Comparison of ENCODE assay signal across 30 cellular contexts in the genomic region with DNA sequence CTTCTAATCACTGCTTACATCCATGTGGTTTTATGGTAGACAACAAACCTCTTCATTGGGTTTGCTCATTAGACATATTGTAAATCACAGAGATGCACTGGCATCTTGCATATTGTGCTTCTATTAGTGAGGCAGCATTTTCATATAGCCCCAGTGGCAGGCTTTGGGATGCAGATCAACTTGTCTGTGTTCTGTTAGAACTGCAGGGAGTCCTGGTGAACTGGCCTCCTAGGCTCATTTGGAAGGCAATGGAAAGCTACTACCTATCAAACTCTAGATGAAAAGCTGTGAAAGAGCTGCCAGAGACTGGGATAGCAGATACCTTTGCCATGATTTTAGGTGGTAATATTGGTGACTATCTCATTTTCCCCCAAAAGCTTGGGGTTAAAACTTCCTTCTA.
"Had no signal": no experiment of that assay in that cellular context is flagged by ENCODE, and none has a peak within 500 bp of the region (broad histone marks: within the 10 kb centered on the region; RNA-seq: fewer than 3 reads in every experiment).

No MANE protein-coding gene starts in this region.

- H3K27me3 ChIP-seq: ascending aorta, heart right ventricle, ovary, sigmoid colon, thyroid gland, upper lobe of left lung, vagina had no signal

- H3K9me3 Mint-ChIP-seq: activated CD4-positive, alpha-beta memory T cell treated with anti-CD3 and anti-CD28 coated beads for 36 hours; activated naive CD4-positive, alpha-beta T cell treated with anti-CD3 and anti-CD28 coated beads, Interleukin-2, amount 10 ng/mL, durations not matched to agents 7 days and 5 days; activated naive CD8-positive, alpha-beta T cell treated with anti-CD3 and anti-CD28 coated beads, Interleukin-2, amount 10 ng/mL, durations not matched to agents 7 days and 5 days; activated T-helper 1 cell treated with anti-CD3 and anti-CD28 coated beads, Interleukin-12 subunit alpha, Interleukin-12 subunit beta, Interleukin-2, Interleukin-4 antibody, amounts not matched to agents 30 ng/mL and 10 ng/mL and 1 ng/mL, durations not matched to agents 14 hours and 24 hours and 36 hours; nephron had no signal

- ATAC-seq: esophagus mucosa; heart right ventricle; stimulated activated memory B cell treated with anti-CD40 and anti-IgM and Interleukin-4, amounts not matched to agents 10 μg/mL and 1 μg/mL and 100 μg/mL, for 72 hours; stimulated activated naive CD8-positive, alpha-beta T cell treated with anti-CD3 and anti-CD28 coated beads, Interleukin-15, amount 100 ng/mL, for 72 hours had no signal

- H3K36me3 ChIP-seq: ascending aorta, heart right ventricle, left ventricle myocardium inferior, ovary, sigmoid colon, thyroid gland, upper lobe of left lung, vagina had no signal

- H3K4me1 ChIP-seq: ascending aorta, heart right ventricle, left ventricle myocardium inferior, sigmoid colon, thyroid gland, upper lobe of left lung, vagina had no signal

- H3K27ac ChIP-seq: ascending aorta, heart right ventricle, left ventricle myocardium inferior, ovary, sigmoid colon, thyroid gland, upper lobe of left lung, vagina had no signal

- H3K36me3 Mint-ChIP-seq: activated CD4-positive, alpha-beta memory T cell treated with anti-CD3 and anti-CD28 coated beads for 36 hours; activated naive CD4-positive, alpha-beta T cell treated with anti-CD3 and anti-CD28 coated beads, Interleukin-2, amount 10 ng/mL, durations not matched to agents 7 days and 5 days; activated naive CD8-positive, alpha-beta T cell treated with anti-CD3 and anti-CD28 coated beads, Interleukin-2, amount 10 ng/mL, durations not matched to agents 7 days and 5 days; stimulated activated memory B cell treated with anti-CD40 and anti-IgM and Interleukin-4, amounts not matched to agents 10 μg/mL and 1 μg/mL and 100 μg/mL, for 72 hours had no signal

- H3K27me3 Mint-ChIP-seq: activated CD4-positive, alpha-beta memory T cell treated with anti-CD3 and anti-CD28 coated beads for 36 hours; activated naive CD4-positive, alpha-beta T cell treated with anti-CD3 and anti-CD28 coated beads, Interleukin-2, amount 10 ng/mL, durations not matched to agents 7 days and 5 days; activated naive CD8-positive, alpha-beta T cell treated with anti-CD3 and anti-CD28 coated beads, Interleukin-2, amount 10 ng/mL, durations not matched to agents 7 days and 5 days; progenitor cell of endocrine pancreas; stimulated activated memory B cell treated with anti-CD40 and anti-IgM and Interleukin-4, amounts not matched to agents 10 μg/mL and 1 μg/mL and 100 μg/mL, for 72 hours; stimulated activated naive CD8-positive, alpha-beta T cell treated with anti-CD3 and anti-CD28 coated beads, Interleukin-15, amount 100 ng/mL, for 72 hours had no signal

- FAIRE-seq: small intestine had no signal

- H3K4me3 Mint-ChIP-seq: activated CD4-positive, alpha-beta memory T cell treated with anti-CD3 and anti-CD28 coated beads for 36 hours; activated naive CD4-positive, alpha-beta T cell treated with anti-CD3 and anti-CD28 coated beads, Interleukin-2, amount 10 ng/mL, durations not matched to agents 7 days and 5 days; activated naive CD8-positive, alpha-beta T cell treated with anti-CD3 and anti-CD28 coated beads, Interleukin-2, amount 10 ng/mL, durations not matched to agents 7 days and 5 days; activated T-helper 1 cell treated with anti-CD3 and anti-CD28 coated beads, Interleukin-12 subunit alpha, Interleukin-12 subunit beta, Interleukin-2, Interleukin-4 antibody, amounts not matched to agents 30 ng/mL and 10 ng/mL and 1 ng/mL, durations not matched to agents 14 hours and 24 hours and 36 hours; nephron; stimulated activated memory B cell treated with anti-CD40 and anti-IgM and Interleukin-4, amounts not matched to agents 10 μg/mL and 1 μg/mL and 100 μg/mL, for 72 hours; stimulated activated naive CD8-positive, alpha-beta T cell treated with anti-CD3 and anti-CD28 coated beads, Interleukin-15, amount 100 ng/mL, for 72 hours had no signal

- DNase-seq: activated CD4-positive, alpha-beta memory T cell treated with anti-CD3 and anti-CD28 coated beads for 36 hours; activated CD4-positive, alpha-beta T cell treated with anti-CD3 and anti-CD28 coated beads for 4 hours; activated CD8-positive, alpha-beta memory T cell treated with anti-CD3 and anti-CD28 coated beads, Interleukin-2, amount 50 U/mL, for 4 hours; activated effector memory CD4-positive, alpha-beta T cell treated with anti-CD3 and anti-CD28 coated beads, Interleukin-2, amount 50 U/mL, for 16 hours; activated naive CD4-positive, alpha-beta T cell treated with anti-CD3 and anti-CD28 coated beads, Interleukin-2, amount 10 ng/mL, durations not matched to agents 7 days and 5 days; activated naive CD8-positive, alpha-beta T cell treated with anti-CD3 and anti-CD28 coated beads, Interleukin-2, amount 10 ng/mL, durations not matched to agents 7 days and 5 days; activated T-cell treated with anti-CD3 and anti-CD28 coated beads, Interleukin-2, amount 50 U/mL, for 1 hour; central memory CD4-positive, alpha-beta T cell; foreskin fibroblast; heart right ventricle; islet precursor cell; left ventricle myocardium inferior; ovary; sigmoid colon; small intestine; stimulated activated CD4-positive, alpha-beta T cell treated with anti-CD3 and anti-CD28 coated beads, Interleukin-1b, Interleukin-23, amount 100 ng/mL, for 48 hours; stimulated activated CD4-positive, alpha-beta T cell treated with anti-CD3 and anti-CD28 coated beads, Interleukin-4, amount 100 ng/mL, for 4 hours; stimulated activated CD8-positive, alpha-beta memory T cell treated with anti-CD3 and anti-CD28 coated beads, Interleukin-4, amount 100 ng/mL, for 48 hours; stimulated activated naive CD8-positive, alpha-beta T cell treated with anti-CD3 and anti-CD28 coated beads, Interleukin-15, amount 100 ng/mL, for 72 hours; substantia nigra; thyroid gland; upper lobe of left lung had no signal

- H3K4me3 ChIP-seq: ascending aorta, heart right ventricle, left ventricle myocardium inferior, lung, ovary, sigmoid colon, thyroid gland, upper lobe of left lung, vagina had no signal

- H3K9me3 ChIP-seq: ascending aorta, left ventricle myocardium inferior, ovary, sigmoid colon, thyroid gland, upper lobe of left lung, vagina had no signal

- H3K27ac Mint-ChIP-seq: activated CD4-positive, alpha-beta memory T cell treated with anti-CD3 and anti-CD28 coated beads for 36 hours; activated naive CD4-positive, alpha-beta T cell treated with anti-CD3 and anti-CD28 coated beads, Interleukin-2, amount 10 ng/mL, durations not matched to agents 7 days and 5 days; activated naive CD8-positive, alpha-beta T cell treated with anti-CD3 and anti-CD28 coated beads, Interleukin-2, amount 10 ng/mL, durations not matched to agents 7 days and 5 days; activated T-helper 1 cell treated with anti-CD3 and anti-CD28 coated beads, Interleukin-12 subunit alpha, Interleukin-12 subunit beta, Interleukin-2, Interleukin-4 antibody, amounts not matched to agents 30 ng/mL and 10 ng/mL and 1 ng/mL, durations not matched to agents 14 hours and 24 hours and 36 hours; nephron; progenitor cell of endocrine pancreas; stimulated activated memory B cell treated with anti-CD40 and anti-IgM and Interleukin-4, amounts not matched to agents 10 μg/mL and 1 μg/mL and 100 μg/mL, for 72 hours; stimulated activated naive CD8-positive, alpha-beta T cell treated with anti-CD3 and anti-CD28 coated beads, Interleukin-15, amount 100 ng/mL, for 72 hours had no signal

- H3K4me1 Mint-ChIP-seq: activated naive CD4-positive, alpha-beta T cell treated with anti-CD3 and anti-CD28 coated beads, Interleukin-2, amount 10 ng/mL, durations not matched to agents 7 days and 5 days; activated naive CD8-positive, alpha-beta T cell treated with anti-CD3 and anti-CD28 coated beads, Interleukin-2, amount 10 ng/mL, durations not matched to agents 7 days and 5 days; nephron; stimulated activated memory B cell treated with anti-CD40 and anti-IgM and Interleukin-4, amounts not matched to agents 10 μg/mL and 1 μg/mL and 100 μg/mL, for 72 hours; stimulated activated naive CD8-positive, alpha-beta T cell treated with anti-CD3 and anti-CD28 coated beads, Interleukin-15, amount 100 ng/mL, for 72 hours had no signal
